ENCODE assay signal across 8 cellular contexts in the genomic region with DNA sequence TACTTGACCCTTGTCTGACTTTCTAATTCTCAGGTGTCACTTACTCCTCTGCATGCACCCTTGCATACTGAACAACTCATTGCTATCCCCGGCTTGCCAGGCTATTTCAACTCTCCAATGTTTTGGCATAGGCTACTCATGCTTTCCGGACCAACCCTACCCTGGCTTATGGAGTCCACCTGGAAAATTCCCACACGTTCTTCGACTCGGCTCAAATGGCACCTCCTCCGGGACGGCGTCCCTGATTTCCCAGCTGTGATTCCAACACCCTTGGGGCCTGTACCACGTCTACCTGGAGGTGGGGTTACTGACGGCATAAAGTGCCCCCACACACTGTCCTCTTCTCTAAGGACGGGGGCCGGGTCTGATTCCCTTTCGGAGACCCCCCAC. TPM values are rescaled to one million over a fixed set of nuclear protein-coding genes. Genes with fewer than 3 reads are reported as not detected.
DNase-seq lines count a peak whose midpoint lies in the region; ATAC-seq and TF ChIP-seq lines count a peak whose summit lies in the region.

No MANE protein-coding gene starts in this region.

- H3F3A ChIP-seq in PC-3 (ENCODE audit: low read length, unreplicated experiment), result no peaks in the 10 kb centered on the region

- DNase-seq in AG20443 (ENCODE audit: low spot score) (peak; percentile 35), PC-3 (peak; percentile 9), HK-2 (ENCODE audit: unreplicated experiment) (no peak), iPS-NIHi11 (ENCODE audit: low spot score) (no peak)
- no peak for DNase-seq in effector memory CD8-positive, alpha-beta T cell

- H3K4me1 ChIP-seq in PC-3 (ENCODE audit: insufficient read depth, low read length) (peaks cover 9% of the 10 kb centered on the region), muscle layer of duodenum (ENCODE audit: control insufficient read depth in 1 of 2, insufficient read depth in 2 of 2, low read length in 2 of 2) (peaks cover 11 to 19% of the 10 kb centered on the region in 2 donors)

- H3K27ac Mint-ChIP-seq in effector memory CD8-positive, alpha-beta T cell, result peak overlapping the region; percentile 85 to 89

- TSS peak; percentile 67 for BruUV-seq in PC-3 (replicated peaks; lab: Mats Ljungman, UMichigan)

- no peaks in the 10 kb centered on the region for H3K9me3 Mint-ChIP-seq in effector memory CD8-positive, alpha-beta T cell

- intact Hi-C loops in PC-3 (cut with micrococcal nuclease), result loop anchor here (2.0 kb wide), 1 partner anchor 180 kb away; a partner anchor contains a TSS

- POLR2A ChIA-PET in PC-3 (lab: Charles Lee; ENCODE audit: unreplicated experiment), result no interaction called here

- peaks cover 31 to 42% of the 10 kb centered on the region in 2 donors for H3K4me1 Mint-ChIP-seq in effector memory CD8-positive, alpha-beta T cell (ENCODE audit: low read depth in 2 of 2)

- H3K27ac ChIP-seq in PC-3 (ENCODE audit: low read length), result no peak overlapping the region
- peak overlapping the region; percentile 67 for H3K27ac ChIP-seq in muscle layer of duodenum (ENCODE audit: low read length)

- H3K9me3 ChIP-seq in PC-3 (ENCODE audit: low read length) (no peaks in the 10 kb centered on the region), muscle layer of duodenum (ENCODE audit: control insufficient read depth in 1 of 2, low read length in 2 of 2) (no peaks in the 10 kb centered on the region)

- no peak for TF ChIP-seq CTCF in PC-3 (conservative IDR thresholded peaks at IDR 0.05; ENCODE audit: low read depth, low read length)

- H3K36me3 ChIP-seq in PC-3 (ENCODE audit: low read depth, low read length), result 0 out of 2 replicates have a peak, but pooled peaks cover under 1% of the 10 kb centered on the region
- H3K36me3 ChIP-seq in muscle layer of duodenum (ENCODE audit: control insufficient read depth in 1 of 2, insufficient read depth in 2 of 2, low read length in 2 of 2), result peaks cover 4 to 5% of the 10 kb centered on the region in 2 donors

- ATAC-seq in GM19455 (IDR thresholded peaks at IDR 0.05; ENCODE audit: unreplicated experiment) (peak; percentile 16), PC-3 (peak; percentile 37), HG02981 (IDR thresholded peaks at IDR 0.05; ENCODE audit: unreplicated experiment) (no peak)
- peak; percentile 1 for ATAC-seq in effector memory CD8-positive, alpha-beta T cell (replicated peaks)

- H3K4me3 ChIP-seq in PC-3 (ENCODE audit: low read length) (peak overlapping the region; percentile 74), muscle layer of duodenum (ENCODE audit: low read depth in 1 of 2, low read length in 2 of 2) (peak overlapping the region; percentile 79 to 89)

- H3K27me3 Mint-ChIP-seq in effector memory CD8-positive, alpha-beta T cell, result no peaks in the 10 kb centered on the region

- H3K9me2 ChIP-seq in PC-3 (replicated peaks; ENCODE audit: low read length), result no peaks in the 10 kb centered on the region

- H3K27me3 ChIP-seq in PC-3 (ENCODE audit: low read length), result no peaks in the 10 kb centered on the region
- no peaks in the 10 kb centered on the region for H3K27me3 ChIP-seq in muscle layer of duodenum (ENCODE audit: low read depth, low read length)

- H4K20me1 ChIP-seq in PC-3 (ENCODE audit: low read length), result no peaks in the 10 kb centered on the region

- peak overlapping the region; percentile 73 for H3K9ac ChIP-seq in PC-3 (ENCODE audit: low read length)

- H3K4me2 ChIP-seq in PC-3 (ENCODE audit: low read length), result peak overlapping the region; percentile 79

- H3K79me2 ChIP-seq in PC-3 (ENCODE audit: low read length), result peaks cover 47% of the 10 kb centered on the region

- peak overlapping the region; percentile 91 to 97 for H3K4me3 Mint-ChIP-seq in effector memory CD8-positive, alpha-beta T cell

- CTCF ChIA-PET in PC-3 (lab: Charles Lee), result interaction anchor here (0.6 kb wide), 1 partner anchor 13 kb away, joined by 3 read pairs; no protein-coding TSS in a partner anchor

- H2AFZ ChIP-seq in PC-3 (ENCODE audit: low read length), result peak overlapping the region; percentile 72

- peaks cover 36% of the 10 kb centered on the region for H3K36me3 Mint-ChIP-seq in effector memory CD8-positive, alpha-beta T cell (ENCODE audit: insufficient read depth)

RNA-seq across cellular contexts. Expression of a gene that starts 0.5 kb away (rescaled TPM):
- 8.1 and 9.3 TPM in 2 replicates for total RNA-seq in PC-3 (2014; rRNA removed)

RNA-seq across cellular contexts. Expression of a gene that starts 0.6 kb away (rescaled TPM):
- total RNA-seq in PC-3 (2014; rRNA removed), result 69.1 and 75.5 TPM in 2 replicates

Comparison
In these comparisons a context has a peak if more than half of its experiments do, and no peak if none do; other contexts are left out.
1. DNase-seq: peak in AG20443 (single experiment) and PC-3 (single experiment); none in effector memory CD8-positive, alpha-beta T cell (0 of 3), HK-2 (single experiment) and iPS-NIHi11 (single experiment).